In genomic region chr1:18217398-18218043, GRCh38 we compare ENCODE assay signal across 9 cellular contexts.
DNase-seq lines count a peak whose midpoint lies in the region; ATAC-seq and TF ChIP-seq lines count a peak whose summit lies in the region.
"Had no signal": no experiment of that assay in that cellular context is flagged by ENCODE, and none has a peak within 500 bp of the region (broad histone marks: within the 10 kb centered on the region; RNA-seq: fewer than 3 reads in every experiment).

No MANE protein-coding gene starts in this region.

- no peaks in the 10 kb centered on the region for H3K4me1 ChIP-seq in cardiac muscle cell (ENCODE audit: low read depth)
- no peaks in the 10 kb centered on the region for H3K4me1 ChIP-seq in transverse colon

- H3K4me3 ChIP-seq in cardiac muscle cell = no peak overlapping the region
- H3K4me3 ChIP-seq in MG63 = no peak overlapping the region
- no peak overlapping the region for H3K4me3 ChIP-seq in dorsolateral prefrontal cortex
- no peak overlapping the region for H3K4me3 ChIP-seq in transverse colon

- intact Hi-C loops in Right ventricle myocardium superior (cut with DNase I) = no loop called here
- intact Hi-C loops in dorsolateral prefrontal cortex (cut with DNase I) = no loop called here
- intact Hi-C loops in transverse colon (cut with DNase I; ENCODE audit: low total_unique reads) = no loop called here

- WGBS in transverse colon (ENCODE audit: low coverage in 1 of 2), 2 donors = 44% methylated on average over 4 of the region's 4 CpGs; no CpG with 5 or more reads in 1 of the 2 donors

- H3K9me3 ChIP-seq in cardiac muscle cell (ENCODE audit: low read depth) (no peaks in the 10 kb centered on the region), MG63 (no peaks in the 10 kb centered on the region), transverse colon (no peaks in the 10 kb centered on the region)

- in situ Hi-C loops in transverse colon (cut with MboI; ENCODE audit: low pct_ligation_motif_present in 1 of 4, low pct_unique_long_range_greater_than_20kb in 1 of 4, low sequenced_read_pairs in 3 of 4) = no loop called here

- DNase-seq in cardiac muscle cell (ENCODE audit: low read depth in 1 of 2, low spot score in 1 of 2) (peak; percentile 21 to 31), Right ventricle myocardium superior (no peak), MG63 (peak; percentile 16), dorsolateral prefrontal cortex (no peak), transverse colon (peak; percentile 39), GF-D8 (lab: John Stamatoyannopoulos, UW) (no peak)
- DNase-seq: SHP77 had no signal

- no peak for TF ChIP-seq POLR2A in transverse colon (IDR thresholded peaks at IDR 0.05)

- H3K27ac ChIP-seq in cardiac muscle cell = no peak overlapping the region
- H3K27ac ChIP-seq in dorsolateral prefrontal cortex = no peak overlapping the region
- no peak overlapping the region for H3K27ac ChIP-seq in transverse colon

- H3K36me3 ChIP-seq in cardiac muscle cell = no peaks in the 10 kb centered on the region
- no peaks in the 10 kb centered on the region for H3K36me3 ChIP-seq in MG63
- no peaks in the 10 kb centered on the region for H3K36me3 ChIP-seq in transverse colon

- no peak for TF ChIP-seq EP300 in transverse colon (IDR thresholded peaks at IDR 0.05; ENCODE audit: low read depth)

- ATAC-seq in Right ventricle myocardium superior (ENCODE audit: poor library complexity) (no peak), HG03280 (IDR thresholded peaks at IDR 0.05; ENCODE audit: unreplicated experiment) (no peak), HG02840 (IDR thresholded peaks at IDR 0.05; ENCODE audit: low FRiP score, unreplicated experiment) (no peak)

- TF ChIP-seq CTCF in cardiac muscle cell (IDR thresholded peaks at IDR 0.05; ENCODE audit: low read depth, low read length) (peak; percentile 26), dorsolateral prefrontal cortex (IDR thresholded peaks at IDR 0.05 in 54 of 56, conservative IDR thresholded peaks at IDR 0.05 in 2 of 56; ENCODE audit: low read depth in 1 of 56, partially characterized antibody in 56 of 56) (peak in 29 of 56 donors; percentile 10 to 48 (median 24)), transverse colon (IDR thresholded peaks at IDR 0.05) (peak; percentile 4 to 44 (median 36))

- H3K27me3 ChIP-seq in cardiac muscle cell = peaks cover 10% of the 10 kb centered on the region
- H3K27me3 ChIP-seq in MG63 = peaks cover 8% of the 10 kb centered on the region
- no peaks in the 10 kb centered on the region for H3K27me3 ChIP-seq in dorsolateral prefrontal cortex
- H3K27me3 ChIP-seq in transverse colon = no peaks in the 10 kb centered on the region

Comparison
In these comparisons a context has a peak if more than half of its experiments do, and no peak if none do; other contexts are left out.
1. DNase-seq: peak in cardiac muscle cell (2 of 2), MG63 (single experiment) and transverse colon (single experiment); none in Right ventricle myocardium superior (single experiment), dorsolateral prefrontal cortex (0 of 10) and GF-D8 (single experiment).
2. Peak in every context shown above with its lines, with median percentiles within 50 percentile points of each other: CTCF ChIP-seq.